9 cellular contexts compared by ENCODE assay signal in genomic region chr19:53808710-53809125, GRCh38. TPM values are rescaled to one million over a fixed set of nuclear protein-coding genes. Genes with fewer than 3 reads are reported as not detected.
DNase-seq lines count a peak whose midpoint lies in the region; ATAC-seq, FAIRE-seq and TF ChIP-seq lines count a peak whose summit lies in the region.
"Had no signal": no experiment of that assay in that cellular context is flagged by ENCODE, and none has a peak within 500 bp of the region (broad histone marks: within the 10 kb centered on the region; RNA-seq: fewer than 3 reads in every experiment).

No MANE protein-coding gene starts in this region.

- FAIRE-seq in HepG2 (lab: Jason Lieb, UNC) = peak; percentile 87

- H3K4me3 ChIP-seq in WI38 (ENCODE audit: low read depth, low read length) (no peak overlapping the region), HepG2 (replicated peaks in 1 of 3; ENCODE audit: insufficient read depth in 1 of 3, low read depth in 2 of 3, low read length in 3 of 3) (no peak overlapping the region)

- CTCF ChIA-PET in HepG2 (lab: Yijun Ruan, JAX; ENCODE audit: low intra/inter-chr PET ratio, low total read pairs) = interaction anchor here (1.2 to 2.5 kb wide), 4 partner anchors 16 to 222 kb away, joined by 4 to 19 read pairs (median 8); no protein-coding TSS in a partner anchor

- BruUV-seq in HepG2 (replicated peaks; lab: Mats Ljungman, UMichigan) = no TSS peak

- no peak overlapping the region for H2AFZ ChIP-seq in HepG2 (ENCODE audit: low read length)

- no peaks in the 10 kb centered on the region for H3K9me3 ChIP-seq in HepG2 (ENCODE audit: low read length)

- peak; percentile 30; the same call in 1 of the 2 replicates for TF ChIP-seq CTCF in WI38 (IDR thresholded peaks at IDR 0.05; ENCODE audit: low read depth, low read length)
- TF ChIP-seq CTCF in HepG2 (CRISPR knock-in tag; IDR thresholded peaks at IDR 0.05) = peak; percentile 84

- 0% methylated on average over 2 of the region's 5 CpGs for WGBS in HepG2 (ENCODE audit: low lambda C conversion rate)

- TF ChIP-seq EP300 in HepG2 (IDR thresholded peaks at IDR 0.05; ENCODE audit: low read depth in 2 of 2, low read length in 2 of 2) (no peak), HepG2 (CRISPR knock-in tag; IDR thresholded peaks at IDR 0.05; ENCODE audit: borderline replicate concordance) (no peak)

- H3K4me2 ChIP-seq in HepG2 (ENCODE audit: low read depth, low read length) = no peak overlapping the region

- H3K27me3 ChIP-seq in HepG2 (ENCODE audit: control insufficient read depth in 1 of 2, insufficient read depth in 2 of 2, low read length in 2 of 2) = peaks cover 0 to 1% of the 10 kb centered on the region in 2 experiments; a peak in 1 of 5 replicates

- no peaks in the 10 kb centered on the region for H3K79me2 ChIP-seq in HepG2 (ENCODE audit: insufficient read depth, low read length)

- in situ Hi-C loops in HepG2 (cut with HindIII; ENCODE audit: extremely low pct_ligation_motif_present, low pct_unique_long_range_greater_than_20kb) = loop anchor here (10.0 kb wide), 1 partner anchor 216 kb away; no protein-coding TSS in a partner anchor

- TF ChIP-seq POLR2A in HepG2 (IDR thresholded peaks at IDR 0.05; ENCODE audit: insufficient read depth in 1 of 2, low read depth in 2 of 2, low read length in 2 of 2) = no peak

- peak; percentile 50; the same call in 1 of the 2 replicates for TF ChIP-seq RAD21 in HepG2 (CRISPR knock-in tag; IDR thresholded peaks at IDR 0.05)

- no peak overlapping the region for H3K9ac ChIP-seq in HepG2 (ENCODE audit: insufficient read depth, low read depth, low read length)

- ATAC-seq in HepG2 = peak; percentile 88
- ATAC-seq in GM19397 (IDR thresholded peaks at IDR 0.05; ENCODE audit: unreplicated experiment) = no peak
- ATAC-seq: left colon had no signal

- peaks cover 24% of the 10 kb centered on the region for H3K4me1 ChIP-seq in HepG2 (ENCODE audit: insufficient read depth, low read length)

- intact Hi-C loops in HepG2 (cut with micrococcal nuclease; ENCODE audit: unreplicated experiment) = loop anchor here (1.0 to 5.0 kb wide), 2 partner anchors 34 to 222 kb away; no protein-coding TSS in a partner anchor
- intact Hi-C loops in posterior vena cava (cut with DNase I) = no loop called here

- no peak overlapping the region for H3K27ac ChIP-seq in HepG2 (ENCODE audit: extremely low read length, insufficient read depth, low read length)

- H3K36me3 ChIP-seq in HepG2 (replicated peaks in 1 of 2; ENCODE audit: control insufficient read depth in 1 of 2, insufficient read depth in 2 of 2, low read length in 2 of 2) = no peaks in the 10 kb centered on the region

- H4K20me1 ChIP-seq in HepG2 (ENCODE audit: insufficient read depth, low read length) = no peaks in the 10 kb centered on the region

- POLR2A ChIA-PET in HepG2 (lab: Yijun Ruan, JAX) = no interaction called here

- DNase-seq in COLO829 (ENCODE audit: low spot score) (peak; percentile 16), LHCN-M2 (ENCODE audit: low read depth) (peak; percentile 45), HepG2 (ENCODE audit: low spot score) (peak; percentile 68), HuH-7.5 (ENCODE audit: low spot score) (no peak), mesenteric fat pad (ENCODE audit: low spot score) (no peak), posterior vena cava (ENCODE audit: low spot score) (no peak)
- DNase-seq: left colon had no signal

TF ChIP-seq in HepG2, 621 proteins besides CTCF, POLR2A, EP300 and RAD21 (continues in another document):
- TF ChIP-seq BCL6 (CRISPR knock-in tag; IDR thresholded peaks at IDR 0.05) (no peak), CEBPB (IDR thresholded peaks at IDR 0.05; ENCODE audit: borderline replicate concordance, low read depth, low read length) (no peak), KLF6 (CRISPR knock-in tag; IDR thresholded peaks at IDR 0.05) (no peak), FOXO1 (CRISPR knock-in tag; IDR thresholded peaks at IDR 0.05) (0 out of 2 replicates have a peak, but pooled peaks have one; percentile 20), ARHGAP35 (CRISPR knock-in tag; IDR thresholded peaks at IDR 0.05; ENCODE audit: borderline replicate concordance) (no peak), FOXA1 (IDR thresholded peaks at IDR 0.05) (no peak), FOXA1 (CRISPR knock-in tag; IDR thresholded peaks at IDR 0.05) (peak; percentile 84), ZNF101 (CRISPR knock-in tag; IDR thresholded peaks at IDR 0.05; ENCODE audit: borderline replicate concordance, low read depth) (no peak), HNRNPL (IDR thresholded peaks at IDR 0.05; ENCODE audit: low read depth, low read length) (no peak), RCOR2 (CRISPR knock-in tag; IDR thresholded peaks at IDR 0.05) (0 out of 2 replicates have a peak, but pooled peaks have one; percentile 15), DR1 (CRISPR knock-in tag; IDR thresholded peaks at IDR 0.05) (no peak), TEAD3 (CRISPR knock-in tag; optimal IDR thresholded peaks at IDR 0.05; ENCODE audit: borderline replicate concordance) (peak; percentile 75), GATAD2A (CRISPR knock-in tag; IDR thresholded peaks at IDR 0.05) (0 out of 2 replicates have a peak, but pooled peaks have one; percentile 15), ISL2 (CRISPR knock-in tag; IDR thresholded peaks at IDR 0.05) (0 out of 2 replicates have a peak, but pooled peaks have one; percentile 27), E2F5 (CRISPR knock-in tag; conservative IDR thresholded peaks at IDR 0.05) (no peak)

RNA-seq across cellular contexts. Expression of gene NLRP12, which starts 15.4 kb away (rescaled TPM):
- total RNA-seq in LHCN-M2 (2014; rRNA removed) = not detected in 2 replicates
- polyA plus RNA-seq in LHCN-M2 (2012) = not detected
- total RNA-seq in HepG2 (2016; rRNA removed; fragmentation: Illumina TruSeq; extraction: Trizol) = 0.10 and 0.15 TPM in 2 replicates
- 0.09 TPM in 1 of 2 replicates, not detected in the other for total RNA-seq in HepG2 (2016; cell fraction: cytosol; rRNA removed; fragmentation: Illumina TruSeq; extraction: Trizol; ENCODE audit: low read depth)
- total RNA-seq in HepG2 (2016; cell fraction: insoluble cytoplasmic fraction; rRNA removed; fragmentation: Illumina TruSeq; extraction: Trizol) = 0.04 and 0.10 TPM in 2 replicates
- 0.07 TPM in 1 of 2 replicates, not detected in the other for total RNA-seq in HepG2 (2016; cell fraction: membrane; rRNA removed; fragmentation: Illumina TruSeq; extraction: Trizol)
- total RNA-seq in HepG2 (2016; cell fraction: nucleus; rRNA removed; fragmentation: Illumina TruSeq; extraction: Trizol) = not detected in 2 replicates
- polyA plus RNA-seq in HepG2 (2011; rRNA removed) = 0.20 and 0.21 TPM in 2 replicates
- polyA plus RNA-seq in HepG2 (2011; cell fraction: cytosol; rRNA removed) = 0.23 and 0.40 TPM in 2 replicates
- polyA plus RNA-seq in HepG2 (2011; cell fraction: nucleus; rRNA removed) = 0.07 and 0.08 TPM in 2 replicates
- 0.07 and 0.11 TPM in 2 replicates for polyA plus RNA-seq in HepG2 (2012)
- 0.02 TPM in 1 of 2 replicates, not detected in the other for polyA plus RNA-seq in HepG2 (2016; cell fraction: cytosol; fragmentation: Illumina TruSeq; extraction: Trizol; ENCODE audit: low read depth)
- 0.11 and 0.13 TPM in 2 replicates for polyA plus RNA-seq in HepG2 (2016; cell fraction: insoluble cytoplasmic fraction; fragmentation: Illumina TruSeq; extraction: Trizol; ENCODE audit: low read depth)
- 0.07 TPM in 1 of 2 replicates, not detected in the other for polyA plus RNA-seq in HepG2 (2016; cell fraction: membrane; fragmentation: Illumina TruSeq; extraction: Trizol; ENCODE audit: low read depth)
- polyA plus RNA-seq in HepG2 (2016; cell fraction: nucleus; fragmentation: Illumina TruSeq; extraction: Trizol; ENCODE audit: insufficient read depth, low read depth) = 0.15 TPM in 1 of 2 replicates, not detected in the other
- 0.24 TPM in 1 of 2 replicates, not detected in the other for polyA minus RNA-seq in HepG2 (2011; rRNA and poly(A)+ RNA removed; ENCODE audit: low replicate concordance)
- polyA minus RNA-seq in HepG2 (2011; cell fraction: cytosol; rRNA and poly(A)+ RNA removed) = not detected in 2 replicates
- polyA minus RNA-seq in HepG2 (2011; cell fraction: nucleus; rRNA and poly(A)+ RNA removed) = 0.12 and 0.13 TPM in 2 replicates
- 4.4 TPM for total RNA-seq in mesenteric fat pad
- 1 to 10 TPM; 1.8 to 2.0 TPM for total RNA-seq in posterior vena cava

RNA-seq across cellular contexts. Expression of gene MYADM, which starts 59.0 kb away (rescaled TPM):
- total RNA-seq in LHCN-M2 (2014; rRNA removed) (39.7 and 39.9 TPM in 2 replicates), HepG2 (2016; rRNA removed; fragmentation: Illumina TruSeq; extraction: Trizol) (12.4 and 19.9 TPM in 2 replicates), mesenteric fat pad (270 TPM), posterior vena cava (100 to 1,000 TPM; 360 to 372 TPM)
- polyA plus RNA-seq in LHCN-M2 (2012) = 41.3 TPM
- 2.9 and 3.4 TPM in 2 replicates for total RNA-seq in HepG2 (2016; cell fraction: cytosol; rRNA removed; fragmentation: Illumina TruSeq; extraction: Trizol; ENCODE audit: low read depth)
- total RNA-seq in HepG2 (2016; cell fraction: insoluble cytoplasmic fraction; rRNA removed; fragmentation: Illumina TruSeq; extraction: Trizol) = 8.1 and 17.3 TPM in 2 replicates
- total RNA-seq in HepG2 (2016; cell fraction: membrane; rRNA removed; fragmentation: Illumina TruSeq; extraction: Trizol) = 10.9 and 11.2 TPM in 2 replicates
- 19.9 and 23.5 TPM in 2 replicates for total RNA-seq in HepG2 (2016; cell fraction: nucleus; rRNA removed; fragmentation: Illumina TruSeq; extraction: Trizol)
- polyA plus RNA-seq in HepG2 (2011; rRNA removed) = 38.1 and 51.6 TPM in 2 replicates
- polyA plus RNA-seq in HepG2 (2011; cell fraction: cytosol; rRNA removed) = 23.9 and 30.3 TPM in 2 replicates
- 51.4 and 66.0 TPM in 2 replicates for polyA plus RNA-seq in HepG2 (2011; cell fraction: nucleus; rRNA removed)
- polyA plus RNA-seq in HepG2 (2012) = 42.9 and 44.2 TPM in 2 replicates
- 4.4 and 4.6 TPM in 2 replicates for polyA plus RNA-seq in HepG2 (2016; cell fraction: cytosol; fragmentation: Illumina TruSeq; extraction: Trizol; ENCODE audit: low read depth)
- polyA plus RNA-seq in HepG2 (2016; cell fraction: insoluble cytoplasmic fraction; fragmentation: Illumina TruSeq; extraction: Trizol; ENCODE audit: low read depth) = 21.9 and 33.1 TPM in 2 replicates
- 11.8 and 14.0 TPM in 2 replicates for polyA plus RNA-seq in HepG2 (2016; cell fraction: membrane; fragmentation: Illumina TruSeq; extraction: Trizol; ENCODE audit: low read depth)
- polyA plus RNA-seq in HepG2 (2016; cell fraction: nucleus; fragmentation: Illumina TruSeq; extraction: Trizol; ENCODE audit: insufficient read depth, low read depth) = 72.7 and 73.9 TPM in 2 replicates
- 6.9 and 90.5 TPM in 2 replicates for polyA minus RNA-seq in HepG2 (2011; rRNA and poly(A)+ RNA removed; ENCODE audit: low replicate concordance)
- 35.5 and 36.5 TPM in 2 replicates for polyA minus RNA-seq in HepG2 (2011; cell fraction: cytosol; rRNA and poly(A)+ RNA removed)
- polyA minus RNA-seq in HepG2 (2011; cell fraction: nucleus; rRNA and poly(A)+ RNA removed) = 14.3 and 15.6 TPM in 2 replicates

Comparison
In these comparisons a context has a peak if more than half of its experiments do, and no peak if none do; other contexts are left out.
1. DNase-seq: peak in COLO829 (single experiment), LHCN-M2 (single experiment) and HepG2 (single experiment); none in HuH-7.5 (single experiment), mesenteric fat pad (single experiment) and posterior vena cava (single experiment).